In the genomic region with DNA sequence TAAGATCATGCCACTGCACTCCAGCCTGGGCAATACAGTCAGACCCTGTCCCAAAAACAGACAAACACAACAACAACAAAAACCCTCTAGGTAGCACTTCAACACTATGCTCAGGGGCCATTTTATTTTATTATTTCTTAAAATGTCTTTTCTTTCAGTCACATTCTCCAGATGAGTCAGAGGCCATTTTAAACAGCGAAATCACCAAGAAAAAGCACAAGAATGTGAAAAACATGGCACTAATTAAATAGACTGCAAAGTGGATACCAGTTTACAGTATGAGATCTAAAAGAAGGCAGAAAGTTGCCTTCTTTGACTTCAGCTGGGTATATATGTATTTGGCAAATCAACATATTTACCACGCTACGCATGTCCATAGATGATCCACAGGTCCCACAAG, we compare ENCODE assay signal across 28 cellular contexts. TPM values are rescaled to one million over a fixed set of nuclear protein-coding genes. Genes with fewer than 3 reads are reported as not detected.
A peak's percentile ranks its signal among the peaks of the same experiment; 100 is the strongest.
DNase-seq lines count a peak whose midpoint lies in the region; ATAC-seq and TF ChIP-seq lines count a peak whose summit lies in the region.
"Had no signal": no experiment of that assay in that cellular context is flagged by ENCODE, and none has a peak within 500 bp of the region (broad histone marks: within the 10 kb centered on the region; RNA-seq: fewer than 3 reads in every experiment).

No MANE protein-coding gene starts in this region.

- no peak for TF ChIP-seq CTCF in AG10803 (conservative IDR thresholded peaks at IDR 0.05; ENCODE audit: low read length)
- no peak for TF ChIP-seq CTCF in GM06990 (IDR thresholded peaks at IDR 0.05; ENCODE audit: insufficient read depth, low read length, poor library complexity, severe bottlenecking)
- no peak for TF ChIP-seq CTCF in OCI-LY7 (conservative IDR thresholded peaks at IDR 0.05; ENCODE audit: low read length)
- TF ChIP-seq CTCF in prostate gland (IDR thresholded peaks at IDR 0.05): no peak
- TF ChIP-seq CTCF in endodermal cell (conservative IDR thresholded peaks at IDR 0.05): no peak

- H3K9me3 Mint-ChIP-seq in memory B cell (peaks cover 13% of the 10 kb centered on the region), endodermal cell (peaks cover 24% of the 10 kb centered on the region)

- POLR2A ChIA-PET in OCI-LY7 (lab: Charles Lee): interaction anchor here (1.2 to 1.8 kb wide), 4 partner anchors 10 to 19 kb away, joined by 3 to 5 read pairs (median 4); no protein-coding TSS in a partner anchor

- H3K4me1 ChIP-seq in OCI-LY7 (ENCODE audit: insufficient read depth, low read length, poor library complexity, severe bottlenecking): peaks cover 9% of the 10 kb centered on the region
- no peaks in the 10 kb centered on the region for H3K4me1 ChIP-seq in prostate gland (replicated peaks)
- no peaks in the 10 kb centered on the region for H3K4me1 ChIP-seq in endodermal cell (ENCODE audit: control insufficient read depth, insufficient read depth, low read length)
- H3K4me1 ChIP-seq: Caco-2 had no signal

- TF ChIP-seq POLR2A in prostate gland (IDR thresholded peaks at IDR 0.05): no peak

- CTCF ChIA-PET in OCI-LY7 (lab: Charles Lee; ENCODE audit: unreplicated experiment): no interaction called here

- no peak overlapping the region for H3K9ac ChIP-seq in endodermal cell (ENCODE audit: extremely low read depth, low read length, poor library complexity, severe bottlenecking)

- no peak overlapping the region for H3K4me3 Mint-ChIP-seq in memory B cell
- H3K4me3 Mint-ChIP-seq in endodermal cell: no peak overlapping the region
- H3K4me3 Mint-ChIP-seq: CD8-positive, alpha-beta T cell had no signal

- H3K4me1 Mint-ChIP-seq in memory B cell (peaks cover 17% of the 10 kb centered on the region), endodermal cell (no peaks in the 10 kb centered on the region)

- H3K27ac Mint-ChIP-seq in memory B cell: peak overlapping the region; percentile 35
- H3K27ac Mint-ChIP-seq in endodermal cell: no peak overlapping the region
- H3K27ac Mint-ChIP-seq: CD8-positive, alpha-beta T cell had no signal

- H3K9me3 ChIP-seq in OCI-LY7 (ENCODE audit: low read length) (peaks cover 21% of the 10 kb centered on the region), prostate gland (no peaks in the 10 kb centered on the region), endodermal cell (ENCODE audit: control insufficient read depth, low read length) (peaks cover 28% of the 10 kb centered on the region)
- H3K9me3 ChIP-seq: MG63 had no signal

- H3K27me3 Mint-ChIP-seq in memory B cell: no peaks in the 10 kb centered on the region
- H3K27me3 Mint-ChIP-seq in endodermal cell (ENCODE audit: insufficient read depth): no peaks in the 10 kb centered on the region

- intact Hi-C loops in OCI-LY7 (cut with micrococcal nuclease; ENCODE audit: unreplicated experiment): no loop called here
- intact Hi-C loops in prostate gland (cut with DNase I): no loop called here

- H3K36me3 Mint-ChIP-seq in memory B cell (peaks cover 13% of the 10 kb centered on the region), endodermal cell (ENCODE audit: low read depth) (no peaks in the 10 kb centered on the region)

- H3K27me3 ChIP-seq in GM06990 (replicated peaks; ENCODE audit: control insufficient read depth, insufficient read depth, low read length): no peaks in the 10 kb centered on the region
- no peaks in the 10 kb centered on the region for H3K27me3 ChIP-seq in prostate gland (replicated peaks; ENCODE audit: insufficient read depth)
- no peaks in the 10 kb centered on the region for H3K27me3 ChIP-seq in endodermal cell (ENCODE audit: control insufficient read depth, insufficient read depth, low read length, poor library complexity, severe bottlenecking)
- H3K27me3 ChIP-seq: MG63 had no signal

- no peak overlapping the region for H3K4me3 ChIP-seq in AG10803 (ENCODE audit: low read length)
- no peak overlapping the region for H3K4me3 ChIP-seq in GM06990 (replicated peaks; ENCODE audit: low read depth, low read length)
- no peak overlapping the region for H3K4me3 ChIP-seq in OCI-LY7 (ENCODE audit: low read depth, low read length, poor library complexity, severe bottlenecking)
- no peak overlapping the region for H3K4me3 ChIP-seq in prostate gland
- no peak overlapping the region for H3K4me3 ChIP-seq in endodermal cell (ENCODE audit: low read length)
- H3K4me3 ChIP-seq: MG63, PC-9 had no signal

- no peak overlapping the region for H3K4me2 ChIP-seq in OCI-LY7 (ENCODE audit: low read length)
- H3K4me2 ChIP-seq: PC-9 had no signal

- no peak for ATAC-seq in memory B cell (ENCODE audit: low read depth)
- ATAC-seq: CD8-positive, alpha-beta T cell; Right ventricle myocardium inferior had no signal

- no peaks in the 10 kb centered on the region for H3K9me2 ChIP-seq in OCI-LY7 (ENCODE audit: insufficient read depth, low read length)

- no peaks in the 10 kb centered on the region for H3K79me2 ChIP-seq in OCI-LY7 (ENCODE audit: insufficient read depth, low read depth, low read length)

- no TSS peak for BruUV-seq in OCI-LY7 (replicated peaks; lab: Mats Ljungman, UMichigan)

- WGBS in prostate gland: 98% methylated on average over 3 of the region's 3 CpGs
- 95 to 96% methylated on average over 3 of the region's 3 CpGs for WGBS in endodermal cell (ENCODE audit: insufficient coverage in 1 of 2, insufficient read length in 1 of 2), 2 experiments

- H4K20me1 ChIP-seq in OCI-LY7 (ENCODE audit: insufficient read depth, low read length): no peaks in the 10 kb centered on the region

- H3K36me3 ChIP-seq in GM06990 (ENCODE audit: control insufficient read depth, insufficient read depth, low read length): no peaks in the 10 kb centered on the region
- H3K36me3 ChIP-seq in OCI-LY7 (ENCODE audit: insufficient read depth, low read length): no peaks in the 10 kb centered on the region; the same call in 1 of the 2 replicates
- H3K36me3 ChIP-seq in prostate gland: no peaks in the 10 kb centered on the region
- no peaks in the 10 kb centered on the region for H3K36me3 ChIP-seq in endodermal cell (ENCODE audit: control insufficient read depth, insufficient read depth, low read length)
- H3K36me3 ChIP-seq: MG63 had no signal

- H2AFZ ChIP-seq in OCI-LY7 (ENCODE audit: low read length): peak overlapping the region; percentile 0; the same call in 1 of the 2 replicates
- H2AFZ ChIP-seq: PC-9 had no signal

- DNase-seq in AG10803 (ENCODE audit: low read depth) (peak; percentile 49), GM06990 (ENCODE audit: extremely low read depth, insufficient read length) (peak; percentile 43), OCI-LY7 (ENCODE audit: low spot score) (no peak), memory B cell (ENCODE audit: low spot score in 2 of 2) (no peak), activated T-cell treated with anti-CD3 and anti-CD28 coated beads for 4 hours (no peak), prostate gland (ENCODE audit: low spot score) (no peak), endodermal cell (no peak)
- DNase-seq: 8988T; ACHN; AML-193; C1 segment of cervical spinal cord; Caco-2; CD8-positive, alpha-beta T cell; EL; GDM1; KG1; MG63; NCI-H1694; NCI-H2029 treated with DMSO at 0.1 percent for 48 hours; NCI-H446 treated with DMSO at 0.1 percent for 48 hours; NCI-H526; NCI-H82; NK-92 treated with Interleukin-12 subunit alpha and Interleukin-12 subunit beta, amount 100 ng/mL, for 24 hours; PC-9; T-helper 1 cell had no signal

- H3K27ac ChIP-seq in OCI-LY7 (ENCODE audit: low read depth, low read length, poor library complexity, severe bottlenecking): no peak overlapping the region
- H3K27ac ChIP-seq in prostate gland: no peak overlapping the region
- no peak overlapping the region for H3K27ac ChIP-seq in endodermal cell (ENCODE audit: low read depth, low read length)
- H3K27ac ChIP-seq: PC-9 had no signal

RNA-seq across cellular contexts. Expression of a gene that starts 6.1 kb away (rescaled TPM):
- total RNA-seq in OCI-LY7 (2014; rRNA removed; shearing (Covaris generic)): 0.06 and 0.13 TPM in 2 replicates
- total RNA-seq in OCI-LY7 (2022): 0.30 and 0.72 TPM in 2 replicates
- total RNA-seq in prostate gland: 10 to 100 TPM in 1 of 2 donors, 1 to 10 TPM in 1; 6.3 to 11.7 TPM
- total RNA-seq in endodermal cell: not detected
- polyA plus RNA-seq in endodermal cell (2013, experiment 1 of 2): not detected
- not detected for polyA plus RNA-seq in endodermal cell (2013, experiment 2 of 2)
- total RNA-seq: Caco-2, PC-9, RPMI7951, SK-MEL-5 had no signal

Comparison
In these comparisons a context has a peak if more than half of its experiments do, and no peak if none do; other contexts are left out.
1. DNase-seq: peak in AG10803 (single experiment) and GM06990 (single experiment); none in OCI-LY7 (single experiment), memory B cell (0 of 2), activated T-cell treated with anti-CD3 and anti-CD28 coated beads for 4 hours (single experiment), prostate gland (single experiment) and endodermal cell (single experiment).
2. RNA of a gene that starts 6.1 kb away (total RNA-seq): 6.3 to 11.7 TPM in prostate gland; 0.06 to 0.72 TPM in OCI-LY7 and not detected in endodermal cell; every median in the first group is over 4 times any median in the second.